ENCODE assay signal across 28 cellular contexts in the genomic region with DNA sequence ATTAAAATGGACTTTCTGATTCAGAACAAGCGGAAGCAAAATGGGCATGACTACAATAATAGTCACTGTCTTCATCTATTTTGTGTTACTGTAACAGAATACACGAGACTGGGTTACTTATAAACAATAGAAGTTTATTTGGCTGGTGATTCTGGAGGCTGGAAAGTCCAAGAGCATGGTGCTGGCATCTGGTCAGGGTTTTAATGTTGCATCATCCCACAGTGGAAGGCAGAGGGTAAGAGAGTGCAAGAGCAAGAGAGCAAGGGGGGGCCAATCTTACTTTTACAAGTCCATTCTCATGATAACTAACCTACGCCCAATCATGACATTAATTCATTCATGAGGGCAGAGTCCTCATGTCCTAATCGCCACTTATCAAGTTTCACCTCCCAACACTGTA.
"Had no signal": no experiment of that assay in that cellular context is flagged by ENCODE, and none has a peak within 500 bp of the region (broad histone marks: within the 10 kb centered on the region; RNA-seq: fewer than 3 reads in every experiment).

No MANE protein-coding gene starts in this region.

- FAIRE-seq: colon, endometrium, endothelial cell of umbilical vein, frontal cortex had no signal

- H3K9me3 ChIP-seq: colonic mucosa, esophagus squamous epithelium, gastrocnemius medialis had no signal

- H3K4me3 ChIP-seq: colonic mucosa, coronary artery, dorsolateral prefrontal cortex, esophagus muscularis mucosa, esophagus squamous epithelium, gastrocnemius medialis, gastroesophageal sphincter, heart left ventricle, heart right ventricle had no signal

- H3K27ac ChIP-seq: colonic mucosa, coronary artery, dorsolateral prefrontal cortex, epithelial cell of prostate, esophagus muscularis mucosa, esophagus squamous epithelium, foreskin keratinocyte, gastrocnemius medialis, gastroesophageal sphincter, heart left ventricle, heart right ventricle had no signal

- H3K36me3 ChIP-seq: colonic mucosa, esophagus muscularis mucosa, esophagus squamous epithelium, gastrocnemius medialis, gastroesophageal sphincter, heart left ventricle, heart right ventricle had no signal

- DNase-seq: colonic mucosa; cortex of kidney; dermis blood vessel endothelial cell; dorsolateral prefrontal cortex; effector CD4-positive, alpha-beta T cell; effector CD8-positive, alpha-beta T cell; effector memory CD4-positive, alpha-beta T cell; effector memory CD8-positive, alpha-beta T cell; endodermal cell; erythroblast; esophagus squamous epithelium; foreskin fibroblast; foreskin keratinocyte; foreskin melanocyte; gastrocnemius medialis; glutamatergic neuron; head of caudate nucleus; heart left ventricle; heart right ventricle had no signal

- H3K27me3 ChIP-seq: colonic mucosa, dorsolateral prefrontal cortex, esophagus muscularis mucosa, esophagus squamous epithelium, foreskin keratinocyte, gastrocnemius medialis, gastroesophageal sphincter, heart left ventricle, heart right ventricle had no signal

- ATAC-seq: effector memory CD8-positive, alpha-beta T cell; esophagus mucosa; foreskin keratinocyte; gastrocnemius medialis; gastroesophageal sphincter; heart left ventricle; heart right ventricle had no signal

- H3K4me1 ChIP-seq: colonic mucosa, esophagus muscularis mucosa, esophagus squamous epithelium, foreskin keratinocyte, gastrocnemius medialis, gastroesophageal sphincter, heart left ventricle, heart right ventricle had no signal
